In the genomic region with DNA sequence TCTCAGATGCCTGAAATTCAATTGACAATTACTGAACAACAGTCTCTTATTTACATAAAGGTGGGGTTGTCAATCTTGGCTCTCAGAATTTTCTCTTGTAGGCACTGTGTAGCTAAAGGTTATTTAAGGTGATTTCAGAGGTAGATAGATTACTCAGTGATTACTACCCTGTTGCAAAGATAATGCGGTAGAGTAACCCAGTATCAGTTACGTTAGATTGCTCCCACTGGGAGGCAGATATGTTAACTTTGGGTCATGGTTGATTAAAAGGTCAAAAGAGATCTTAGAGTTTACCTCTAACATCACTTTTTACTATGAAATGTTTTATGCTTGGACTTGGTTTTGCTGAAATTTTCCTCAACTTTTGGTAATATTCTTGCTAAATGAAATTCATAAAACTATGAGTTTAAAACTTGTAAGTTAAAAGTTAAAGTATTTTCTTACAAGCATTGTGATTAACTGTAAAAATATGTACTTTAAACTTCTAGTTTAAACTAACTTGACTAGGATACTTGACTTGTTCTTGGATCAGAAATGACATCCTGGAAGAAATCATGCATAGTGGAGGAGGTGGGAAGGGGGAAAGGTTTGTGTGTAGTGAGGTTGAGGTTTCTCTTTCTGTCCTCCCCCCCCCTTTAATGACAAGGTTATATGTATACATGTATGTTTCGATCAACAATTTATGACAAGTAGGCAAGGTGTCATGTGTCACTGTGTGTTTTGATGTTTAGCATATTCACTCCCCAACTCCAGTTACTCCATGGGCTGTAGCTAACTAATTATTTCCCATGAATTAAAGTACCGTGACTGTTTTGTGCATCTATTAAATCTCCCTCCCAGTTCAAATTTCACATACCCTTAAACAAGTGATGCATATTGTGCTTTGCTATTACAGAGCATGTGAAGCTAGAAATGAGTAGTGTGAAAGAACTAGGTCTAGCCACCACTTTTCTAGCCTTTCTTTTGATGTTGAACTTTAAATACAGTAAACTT, we compare ENCODE assay signal across 10 cellular contexts. TPM values are rescaled to one million over a fixed set of nuclear protein-coding genes. Genes with fewer than 3 reads are reported as not detected.
A peak's percentile ranks its signal among the peaks of the same experiment; 100 is the strongest.
DNase-seq lines count a peak whose midpoint lies in the region; ATAC-seq and TF ChIP-seq lines count a peak whose summit lies in the region.
"Had no signal": no experiment of that assay in that cellular context is flagged by ENCODE, and none has a peak within 500 bp of the region (broad histone marks: within the 10 kb centered on the region; RNA-seq: fewer than 3 reads in every experiment).

No MANE protein-coding gene starts in this region.

- H3K9me3 ChIP-seq in fibroblast of lung (ENCODE audit: control insufficient read depth, insufficient read depth, low read depth, low read length) (no peaks in the 10 kb centered on the region), smooth muscle cell (replicated peaks; ENCODE audit: low read depth) (no peaks in the 10 kb centered on the region)

- H3K36me3 ChIP-seq in fibroblast of lung (ENCODE audit: control insufficient read depth, insufficient read depth, low read length) (no peaks in the 10 kb centered on the region), smooth muscle cell (ENCODE audit: low read depth) (no peaks in the 10 kb centered on the region)

- WGBS in smooth muscle cell (ENCODE audit: low lambda C conversion rate), result 50% methylated on average over 4 of the region's 4 CpGs

- H2AFZ ChIP-seq in fibroblast of lung (ENCODE audit: low read length) (no peak overlapping the region), smooth muscle cell (ENCODE audit: low read depth) (no peak overlapping the region)

- DNase-seq in NCI-H82 treated with DMSO at 0.1 percent for 48 hours (lab: John Stamatoyannopoulos, UW; ENCODE audit: unreplicated experiment) (peak; percentile 21), fibroblast of lung (ENCODE audit: low read depth in 2 of 2) (peak; percentile 43 to 50), smooth muscle cell (lab: John Stamatoyannopoulos, UW; ENCODE audit: unreplicated experiment) (no peak), SK-N-DZ (ENCODE audit: low spot score) (no peak), left lobe of liver (ENCODE audit: low spot score) (no peak)
- no peak for DNase-seq in activated naive CD4-positive, alpha-beta T cell treated with Interleukin-2 at 50 U/mL for 16 hours
- DNase-seq: foreskin melanocyte, T-helper 2 cell had no signal

- H3K27me3 ChIP-seq in fibroblast of lung (ENCODE audit: control insufficient read depth, insufficient read depth, low read length) (no peaks in the 10 kb centered on the region), smooth muscle cell (ENCODE audit: low read depth) (no peaks in the 10 kb centered on the region)

- H3K4me2 ChIP-seq in fibroblast of lung (ENCODE audit: extremely low read depth, insufficient read depth, low read length), result peak overlapping the region; percentile 69
- H3K4me2 ChIP-seq in smooth muscle cell, result peak overlapping the region; percentile 88

- H3K27ac ChIP-seq in fibroblast of lung (ENCODE audit: insufficient read depth, low read length) (peak overlapping the region; percentile 76), smooth muscle cell (ENCODE audit: low read depth) (peak overlapping the region; percentile 100)

- H3K4me1 ChIP-seq in fibroblast of lung (ENCODE audit: control insufficient read depth, extremely low read depth, insufficient read depth, low read length), result peaks cover 18% of the 10 kb centered on the region
- peaks cover 50% of the 10 kb centered on the region for H3K4me1 ChIP-seq in smooth muscle cell (ENCODE audit: low read depth)

- H3F3A ChIP-seq in smooth muscle cell (ENCODE audit: low read depth), result peaks cover 5% of the 10 kb centered on the region

- TF ChIP-seq CTCF in fibroblast of lung (conservative IDR thresholded peaks at IDR 0.05 in 1 of 2, IDR thresholded peaks at IDR 0.05 in 1 of 2; ENCODE audit: low read depth in 1 of 2, low read length in 2 of 2) (no peak), smooth muscle cell (IDR thresholded peaks at IDR 0.05; ENCODE audit: borderline replicate concordance, insufficient read depth, poor library complexity, severe bottlenecking) (no peak)

- peak; percentile 20 for ATAC-seq in GM18868 (IDR thresholded peaks at IDR 0.05; ENCODE audit: unreplicated experiment)
- no peak for ATAC-seq in HG02798 (IDR thresholded peaks at IDR 0.05; ENCODE audit: poor library complexity, unreplicated experiment)
- ATAC-seq in left lobe of liver, result no peak

- peak overlapping the region; percentile 74 to 93 (median 87) for H3K4me3 ChIP-seq in fibroblast of lung (replicated peaks in 1 of 4; ENCODE audit: control extremely low read depth in 1 of 4, insufficient read depth in 1 of 4, low read depth in 3 of 4, low read length in 4 of 4)
- H3K4me3 ChIP-seq in smooth muscle cell, result peak overlapping the region; percentile 72

- peak overlapping the region; percentile 33 for H3K9ac ChIP-seq in fibroblast of lung (ENCODE audit: insufficient read depth, low read length)
- H3K9ac ChIP-seq in smooth muscle cell (ENCODE audit: low read depth), result peak overlapping the region; percentile 92

- H3K79me2 ChIP-seq in fibroblast of lung (ENCODE audit: control insufficient read depth, insufficient read depth, low read length), result peaks cover 78% of the 10 kb centered on the region
- peaks cover 71% of the 10 kb centered on the region for H3K79me2 ChIP-seq in smooth muscle cell (ENCODE audit: low read depth)

- H4K20me1 ChIP-seq in fibroblast of lung (ENCODE audit: control insufficient read depth, extremely low read depth, insufficient read depth, low read length) (peaks cover 3% of the 10 kb centered on the region), smooth muscle cell (ENCODE audit: low read depth) (peaks cover 56% of the 10 kb centered on the region)

RNA-seq across cellular contexts. Expression of a gene that starts 2.9 kb away (rescaled TPM):
- total RNA-seq in fibroblast of lung, result 408 and 477 TPM in 2 replicates
- polyA plus RNA-seq in fibroblast of lung, result 270 and 604 TPM in 2 replicates
- 171 and 508 TPM in 2 replicates for polyA plus RNA-seq in fibroblast of lung (2012)
- polyA minus RNA-seq in fibroblast of lung (ENCODE audit: low replicate concordance), result 458 and 626 TPM in 2 replicates
- total RNA-seq in smooth muscle cell, result 137 and 156 TPM in 2 replicates
- 64.9 and 71.0 TPM in 2 replicates for polyA plus RNA-seq in smooth muscle cell
- 29.2 and 43.0 TPM in 2 replicates for polyA plus RNA-seq in SK-N-DZ (2014; cell fraction: cytosol; rRNA removed)
- polyA plus RNA-seq in SK-N-DZ (2014; cell fraction: nucleus; rRNA removed), result 20.5 and 31.3 TPM in 2 replicates
- total RNA-seq in left lobe of liver, result 19.0 TPM

Comparison
In these comparisons a context has a peak if more than half of its experiments do, and no peak if none do; other contexts are left out.
1. DNase-seq: peak in NCI-H82 treated with DMSO at 0.1 percent for 48 hours (single experiment) and fibroblast of lung (2 of 2); none in smooth muscle cell (single experiment), SK-N-DZ (single experiment), left lobe of liver (single experiment) and activated naive CD4-positive, alpha-beta T cell treated with Interleukin-2 at 50 U/mL for 16 hours (single experiment).